In the genomic region with DNA sequence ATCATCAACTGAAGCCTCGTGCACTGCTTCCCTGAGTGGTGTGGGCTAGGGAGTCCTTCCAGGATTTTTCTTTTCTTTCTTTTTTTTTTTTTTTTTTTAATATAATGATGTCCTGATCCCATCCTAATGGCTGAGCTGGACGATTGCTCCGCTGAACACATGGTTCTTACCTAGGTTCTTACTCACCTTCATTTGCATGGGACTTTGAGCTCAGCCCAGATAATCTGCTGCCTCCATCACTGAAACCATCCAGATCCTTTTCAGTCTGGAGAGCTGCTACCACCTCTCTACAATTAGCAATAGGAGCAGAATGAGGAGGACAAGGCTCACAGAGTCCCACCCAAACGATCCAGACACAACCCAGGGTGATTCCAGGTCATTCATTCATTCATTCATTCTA, we compare ENCODE assay signal across 16 cellular contexts.
DNase-seq lines count a peak whose midpoint lies in the region; ATAC-seq and TF ChIP-seq lines count a peak whose summit lies in the region.
"Had no signal": no experiment of that assay in that cellular context is flagged by ENCODE, and none has a peak within 500 bp of the region (broad histone marks: within the 10 kb centered on the region; RNA-seq: fewer than 3 reads in every experiment).

No MANE protein-coding gene starts in this region.

- intact Hi-C loops in A673 (cut with micrococcal nuclease; ENCODE audit: unreplicated experiment): no loop called here
- intact Hi-C loops in mucosa of descending colon (cut with DNase I, micrococcal nuclease): no loop called here

- peaks cover 36% of the 10 kb centered on the region for H3K4me1 ChIP-seq in A673 (ENCODE audit: insufficient read depth, low read length, poor library complexity, severe bottlenecking)
- peaks cover 16% of the 10 kb centered on the region for H3K4me1 ChIP-seq in mucosa of descending colon (ENCODE audit: low read depth)

- no peaks in the 10 kb centered on the region for H3K27me3 ChIP-seq in A673 (replicated peaks; ENCODE audit: insufficient read depth, low read depth, low read length, poor library complexity)
- H3K27me3 ChIP-seq in WERI-Rb-1 (ENCODE audit: insufficient read depth, low read depth, severe bottlenecking): no peaks in the 10 kb centered on the region
- H3K27me3 ChIP-seq: BLaER1 treated with 17β-estradiol and CSF1 and Interleukin-3, amounts not matched to agents 10 nM and 100 nM had no signal

- no peak for TF ChIP-seq CTCF in A673 (conservative IDR thresholded peaks at IDR 0.05; ENCODE audit: low read depth, low read length)
- TF ChIP-seq CTCF in WERI-Rb-1 (IDR thresholded peaks at IDR 0.05; ENCODE audit: low read depth, low read length): no peak
- TF ChIP-seq CTCF in mucosa of descending colon (IDR thresholded peaks at IDR 0.05): no peak

- H3K4me3 ChIP-seq in A673 (ENCODE audit: low read depth, low read length, poor library complexity, severe bottlenecking): no peak overlapping the region
- H3K4me3 ChIP-seq in WERI-Rb-1 (ENCODE audit: low read depth, low read length): no peak overlapping the region
- no peak overlapping the region for H3K4me3 ChIP-seq in mucosa of descending colon
- H3K4me3 ChIP-seq: BLaER1 treated with 17β-estradiol and CSF1 and Interleukin-3, amounts not matched to agents 10 nM and 100 nM; GM23248 had no signal

- DNase-seq in A673 (ENCODE audit: low spot score): no peak
- peak; percentile 44 for DNase-seq in WERI-Rb-1
- DNase-seq in kidney tubule cell (ENCODE audit: low spot score): peak; percentile 14
- DNase-seq in mucosa of descending colon: peak in 1 of 3 donors; percentile 37
- DNase-seq in HuH-7 (ENCODE audit: low spot score): no peak
- DNase-seq in activated naive CD4-positive, alpha-beta T cell treated with Interleukin-2 at 50 U/mL for 16 hours: no peak
- no peak for DNase-seq in NCI-H524 treated with DMSO at 0.1 percent for 48 hours (lab: John Stamatoyannopoulos, UW)
- DNase-seq: 8988T; ACHN; CD4-positive, CD25-positive, alpha-beta regulatory T cell; DMS53; GF-D8; GM23248 had no signal

- POLR2A ChIA-PET in A673 (lab: Charles Lee; ENCODE audit: low non-redundant PET): no interaction called here

- peak overlapping the region; percentile 44 for H3K27ac ChIP-seq in A673 (ENCODE audit: low read depth, low read length, poor library complexity, severe bottlenecking)
- no peak overlapping the region for H3K27ac ChIP-seq in WERI-Rb-1
- H3K27ac ChIP-seq: GM23248 had no signal

- H3K36me3 ChIP-seq in A673 (ENCODE audit: insufficient read depth, low read length, poor library complexity, severe bottlenecking) (no peaks in the 10 kb centered on the region), WERI-Rb-1 (no peaks in the 10 kb centered on the region), mucosa of descending colon (ENCODE audit: low read depth) (no peaks in the 10 kb centered on the region)
- H3K36me3 ChIP-seq: BLaER1 treated with 17β-estradiol and CSF1 and Interleukin-3, amounts not matched to agents 10 nM and 100 nM had no signal

- no TSS peak for BruUV-seq in A673 (replicated peaks; lab: Mats Ljungman, UMichigan)

- CTCF ChIA-PET in A673 (lab: Charles Lee): no interaction called here

- peak; percentile 51 for ATAC-seq in mucosa of descending colon
- ATAC-seq in HG03342 (IDR thresholded peaks at IDR 0.05; ENCODE audit: unreplicated experiment): no peak
- ATAC-seq: HCT116 had no signal

- H3K9me3 ChIP-seq in A673 (ENCODE audit: low read depth, low read length, poor library complexity, severe bottlenecking) (no peaks in the 10 kb centered on the region), WERI-Rb-1 (ENCODE audit: severe bottlenecking) (peaks cover 6% of the 10 kb centered on the region), mucosa of descending colon (no peaks in the 10 kb centered on the region)
- H3K9me3 ChIP-seq: BLaER1 treated with 17β-estradiol and CSF1 and Interleukin-3, amounts not matched to agents 10 nM and 100 nM had no signal

Comparison
In these comparisons a context has a peak if more than half of its experiments do, and no peak if none do; other contexts are left out.
1. DNase-seq: peak in WERI-Rb-1 (single experiment) and kidney tubule cell (single experiment); none in A673 (single experiment), HuH-7 (single experiment), activated naive CD4-positive, alpha-beta T cell treated with Interleukin-2 at 50 U/mL for 16 hours (single experiment) and NCI-H524 treated with DMSO at 0.1 percent for 48 hours (single experiment).